ENCODE assay signal across 22 cellular contexts in genomic region chrX:150372756-150373155, GRCh38. TPM values are rescaled to one million over a fixed set of nuclear protein-coding genes. Genes with fewer than 3 reads are reported as not detected.
DNase-seq lines count a peak whose midpoint lies in the region; ATAC-seq and TF ChIP-seq lines count a peak whose summit lies in the region.
"Had no signal": no experiment of that assay in that cellular context is flagged by ENCODE, and none has a peak within 500 bp of the region (broad histone marks: within the 10 kb centered on the region; RNA-seq: fewer than 3 reads in every experiment).

No MANE protein-coding gene starts in this region.

- H3K9ac ChIP-seq in mammary epithelial cell (ENCODE audit: insufficient read depth, low read length) (no peak overlapping the region), rectal smooth muscle tissue (ENCODE audit: low read length) (no peak overlapping the region)

- H3K9me3 ChIP-seq in mammary epithelial cell (replicated peaks; ENCODE audit: insufficient read depth, low read length) (peaks cover 7% of the 10 kb centered on the region), breast epithelium (no peaks in the 10 kb centered on the region), tibial artery (no peaks in the 10 kb centered on the region)
- H3K9me3 ChIP-seq: SJSA1 had no signal

- dilution Hi-C loops in mammary epithelial cell (cut with HindIII; ENCODE audit: low sequenced_read_pairs), result no loop called here

- H3K27me3 ChIP-seq in mammary epithelial cell (ENCODE audit: insufficient read depth, low read length) (no peaks in the 10 kb centered on the region), breast epithelium (peaks cover 0 to 5% of the 10 kb centered on the region in 2 donors), rectal smooth muscle tissue (ENCODE audit: control insufficient read depth, insufficient read depth, low read length) (no peaks in the 10 kb centered on the region), tibial artery (no peaks in the 10 kb centered on the region)
- H3K27me3 ChIP-seq: SJSA1 had no signal

- H3K36me3 ChIP-seq in mammary epithelial cell (ENCODE audit: insufficient read depth, low read length) (no peaks in the 10 kb centered on the region), breast epithelium (no peaks in the 10 kb centered on the region), rectal smooth muscle tissue (ENCODE audit: control insufficient read depth, insufficient read depth, low read length) (no peaks in the 10 kb centered on the region), tibial artery (no peaks in the 10 kb centered on the region)
- H3K36me3 ChIP-seq: SJSA1 had no signal

- H2AFZ ChIP-seq in mammary epithelial cell (ENCODE audit: low read depth, low read length), result peak overlapping the region; percentile 16

- no peak for TF ChIP-seq POLR2A in breast epithelium (IDR thresholded peaks at IDR 0.05)

- WGBS in mammary epithelial cell (ENCODE audit: low coverage, missing lambda C conversion rate), result 56% methylated on average over 5 of the region's 6 CpGs

- no peak overlapping the region for H3K4me2 ChIP-seq in mammary epithelial cell (ENCODE audit: insufficient read depth, low read depth, low read length)

- no peaks in the 10 kb centered on the region for H3K4me1 ChIP-seq in mammary epithelial cell (ENCODE audit: insufficient read depth, low read length)
- H3K4me1 ChIP-seq in breast epithelium, result no peaks in the 10 kb centered on the region
- H3K4me1 ChIP-seq in rectal smooth muscle tissue (ENCODE audit: control insufficient read depth, insufficient read depth, low read length), result peaks cover 10% of the 10 kb centered on the region
- H3K4me1 ChIP-seq in tibial artery, result peaks cover 0 to 23% (median 2%) of the 10 kb centered on the region in 4 donors
- H3K4me1 ChIP-seq: SJSA1 had no signal

- peak; percentile 48 for ATAC-seq in esophagus mucosa
- ATAC-seq in HG03108 (IDR thresholded peaks at IDR 0.05; ENCODE audit: unreplicated experiment), result no peak
- ATAC-seq: Right ventricle myocardium inferior had no signal

- in situ Hi-C loops in mammary epithelial cell (cut with MboI; ENCODE audit: low sequenced_read_pairs in 2 of 2), result loop anchor here in 1 of 2 donors (25.0 kb wide), 1 partner anchor 410 kb away; no protein-coding TSS in a partner anchor

- H3K4me3 ChIP-seq in mammary epithelial cell (replicated peaks in 1 of 3; ENCODE audit: insufficient read depth in 1 of 3, low read depth in 2 of 3, low read length in 3 of 3), result no peak overlapping the region
- no peak overlapping the region for H3K4me3 ChIP-seq in breast epithelium
- H3K4me3 ChIP-seq in rectal smooth muscle tissue (ENCODE audit: low read length), result no peak overlapping the region
- H3K4me3 ChIP-seq in tibial artery, result no peak overlapping the region
- H3K4me3 ChIP-seq: SJSA1 had no signal

- H3K27ac ChIP-seq in mammary epithelial cell (ENCODE audit: insufficient read depth, low read depth, low read length) (no peak overlapping the region), breast epithelium (no peak overlapping the region), rectal smooth muscle tissue (ENCODE audit: low read depth, low read length) (peak overlapping the region; percentile 57), tibial artery (peak overlapping the region; percentile 57 to 67)
- H3K27ac ChIP-seq: 22Rv1, C4-2B, SJSA1 had no signal

- peaks cover 15% of the 10 kb centered on the region for H3K79me2 ChIP-seq in mammary epithelial cell (ENCODE audit: insufficient read depth, low read length)

- intact Hi-C loops in mammary epithelial cell (cut with micrococcal nuclease) (no loop called here), breast epithelium (cut with DNase I; ENCODE audit: low total_unique reads) (no loop called here), tibial artery (cut with DNase I; ENCODE audit: low total_unique reads) (loop anchor here (10.0 kb wide), 1 partner anchor 112 kb away; no protein-coding TSS in a partner anchor)

- no TSS peak for BruUV-seq in mammary epithelial cell (replicated peaks; lab: Mats Ljungman, UMichigan)

- DNase-seq in mammary epithelial cell, result no peak
- no peak for DNase-seq in breast epithelium (ENCODE audit: low spot score in 2 of 2)
- DNase-seq in tibial artery, result no peak
- no peak for DNase-seq in AG08396 (ENCODE audit: low spot score)
- no peak for DNase-seq in NCI-H1694 (lab: John Stamatoyannopoulos, UW)
- DNase-seq: Calu3; CD8-positive, alpha-beta memory T cell; DMS153; Karpas-422; MV-4-11; NCI-H1105 treated with DMSO at 0.1 percent for 48 hours; NCI-H2081; NCI-H2171; NCI-H524 treated with DMSO at 0.1 percent for 48 hours; OCI-M1 had no signal

- CTCF ChIA-PET in mammary epithelial cell (lab: Charles Lee; ENCODE audit: low non-redundant PET), result no interaction called here

- TF ChIP-seq CTCF in mammary epithelial cell (conservative IDR thresholded peaks at IDR 0.05 in 1 of 2, IDR thresholded peaks at IDR 0.05 in 1 of 2; ENCODE audit: extremely low read depth in 1 of 2, insufficient read depth in 1 of 2, low read depth in 1 of 2, low read length in 2 of 2), result no peak
- TF ChIP-seq CTCF in breast epithelium (IDR thresholded peaks at IDR 0.05), result no peak
- no peak for TF ChIP-seq CTCF in tibial artery (IDR thresholded peaks at IDR 0.05)

- H4K20me1 ChIP-seq in mammary epithelial cell (ENCODE audit: insufficient read depth, low read length), result no peaks in the 10 kb centered on the region

RNA-seq across cellular contexts. Expression of gene MAMLD1, which starts 9.6 kb away (rescaled TPM):
- total RNA-seq in mammary epithelial cell (1 to 10 TPM; 2.7 to 3.2 TPM), breast epithelium (10 to 100 TPM in 1 of 3 donors, 1 to 10 TPM in 2; 2.3 to 14.7 (median 2.8) TPM), esophagus mucosa (0.76 TPM)
- 1.9 TPM for polyA plus RNA-seq in mammary epithelial cell
- polyA minus RNA-seq in mammary epithelial cell, result 2.3 TPM

Comparison
In these comparisons a context has a peak if more than half of its experiments do, and no peak if none do; other contexts are left out.
1. H3K27ac ChIP-seq: peak in rectal smooth muscle tissue (single experiment) and tibial artery (2 of 2); none in mammary epithelial cell (single experiment) and breast epithelium (0 of 2).